In genomic region chr7:124918662-124919061, GRCh38 we compare ENCODE assay signal across 12 cellular contexts. TPM values are rescaled to one million over a fixed set of nuclear protein-coding genes. Genes with fewer than 3 reads are reported as not detected.
A peak's percentile ranks its signal among the peaks of the same experiment; 100 is the strongest.
DNase-seq lines count a peak whose midpoint lies in the region; ATAC-seq and TF ChIP-seq lines count a peak whose summit lies in the region.
"Had no signal": no experiment of that assay in that cellular context is flagged by ENCODE, and none has a peak within 500 bp of the region (broad histone marks: within the 10 kb centered on the region; RNA-seq: fewer than 3 reads in every experiment).

No MANE protein-coding gene starts in this region.

- no peak for TF ChIP-seq EP300 in sigmoid colon (IDR thresholded peaks at IDR 0.05)

- H3K9me3 ChIP-seq in sigmoid colon (no peaks in the 10 kb centered on the region), vagina (no peaks in the 10 kb centered on the region)
- H3K9me3 ChIP-seq: prostate gland had no signal

- TF ChIP-seq CTCF in sigmoid colon (IDR thresholded peaks at IDR 0.05): no peak
- TF ChIP-seq CTCF in vagina (IDR thresholded peaks at IDR 0.05): no peak

- no peaks in the 10 kb centered on the region for H3K4me1 ChIP-seq in sigmoid colon
- peaks cover 4% of the 10 kb centered on the region for H3K4me1 ChIP-seq in vagina
- H3K4me1 ChIP-seq: prostate gland had no signal

- TF ChIP-seq POLR2A in sigmoid colon (IDR thresholded peaks at IDR 0.05) (no peak), vagina (IDR thresholded peaks at IDR 0.05) (no peak)

- H3K36me3 ChIP-seq in sigmoid colon (peaks cover 0 to 11% (median 0%) of the 10 kb centered on the region in 4 donors), vagina (peaks cover 0 to 4% of the 10 kb centered on the region in 2 donors)
- H3K36me3 ChIP-seq: prostate gland had no signal

- H3K4me3 ChIP-seq in sigmoid colon (no peak overlapping the region), vagina (no peak overlapping the region)
- H3K4me3 ChIP-seq: prostate gland had no signal

- DNase-seq in left kidney (ENCODE audit: low read depth, low spot score): peak; percentile 15
- no peak for DNase-seq in sigmoid colon
- DNase-seq in NCI-H1694 (lab: John Stamatoyannopoulos, UW): no peak
- DNase-seq in vagina (ENCODE audit: extremely low spot score in 2 of 2): no peak
- DNase-seq in DMS53 treated with DMSO at 0.1 percent for 48 hours (lab: John Stamatoyannopoulos, UW; ENCODE audit: unreplicated experiment): no peak
- DNase-seq: activated CD8-positive, alpha-beta T cell treated with anti-CD3 and anti-CD28 coated beads, Interleukin-2, amount 10 ng/mL, durations not matched to agents 7 days and 5 days; Calu3; NCI-H446 had no signal

- H3K27me3 ChIP-seq in sigmoid colon (no peaks in the 10 kb centered on the region), vagina (no peaks in the 10 kb centered on the region)

- WGBS in sigmoid colon, 2 donors: 80 to 86% methylated on average over 3 of the region's 3 CpGs

- H3K27ac ChIP-seq in sigmoid colon (no peak overlapping the region), vagina (no peak overlapping the region)
- H3K27ac ChIP-seq: prostate gland had no signal

- ATAC-seq in GM19025 (IDR thresholded peaks at IDR 0.05; ENCODE audit: low read depth, unreplicated experiment) (peak; percentile 81), GM21723 (IDR thresholded peaks at IDR 0.05; ENCODE audit: unreplicated experiment) (peak; percentile 55), HG03135 (IDR thresholded peaks at IDR 0.05; ENCODE audit: unreplicated experiment) (peak; percentile 62)
- ATAC-seq: activated CD8-positive, alpha-beta T cell treated with anti-CD3 and anti-CD28 coated beads, Interleukin-2, amount 10 ng/mL, durations not matched to agents 7 days and 5 days had no signal

- intact Hi-C loops in sigmoid colon (cut with DNase I) (no loop called here), vagina (cut with DNase I) (no loop called here)

RNA-seq across cellular contexts. Expression of gene POT1, which starts 11.0 kb away (rescaled TPM):
- total RNA-seq in sigmoid colon: 10 to 100 TPM; 18.9 to 26.2 (median 24.4) TPM
- polyA plus RNA-seq in sigmoid colon: 1 to 10 TPM; 3.6 to 9.1 (median 9.0) TPM
- 30.9 TPM for total RNA-seq in vagina
